Comparison of ENCODE assay signal across 23 cellular contexts in genomic region chr3:191401775-191402357, GRCh38. TPM values are rescaled to one million over a fixed set of nuclear protein-coding genes. Genes with fewer than 3 reads are reported as not detected.
"Had no signal": no experiment of that assay in that cellular context is flagged by ENCODE, and none has a peak within 500 bp of the region (broad histone marks: within the 10 kb centered on the region; RNA-seq: fewer than 3 reads in every experiment).

No MANE protein-coding gene starts in this region.

- H3K4me3 ChIP-seq: adrenal gland, breast epithelium, gastrocnemius medialis, left ventricle myocardium inferior, thoracic aorta had no signal

- H3K9me3 ChIP-seq: adrenal gland, breast epithelium, gastrocnemius medialis, left ventricle myocardium inferior, thoracic aorta had no signal

- ATAC-seq: esophagus mucosa; gastrocnemius medialis; stimulated activated naive B cell treated with anti-CD40 and anti-IgM and Interleukin-4, amounts not matched to agents 10 μg/mL and 1 μg/mL and 100 μg/mL, for 72 hours had no signal

- DNase-seq: activated CD4-positive, alpha-beta T cell treated with anti-CD3 and anti-CD28 coated beads for 1 hour; activated CD8-positive, alpha-beta memory T cell treated with anti-CD3 and anti-CD28 coated beads for 24 hours; activated CD8-positive, alpha-beta memory T cell treated with anti-CD3 and anti-CD28 coated beads, Interleukin-2, amount 50 U/mL, for 48 hours; activated gamma-delta T cell; adrenal gland; cerebellar nuclear complex; cortex of kidney; effector CD4-positive, alpha-beta T cell; gastrocnemius medialis; head of caudate nucleus; left ventricle myocardium inferior; occipital lobe; posterior cingulate gyrus; retina; stimulated activated naive B cell treated with anti-CD40 and anti-IgM and Interleukin-4, amounts not matched to agents 10 μg/mL and 1 μg/mL and 100 μg/mL, for 72 hours had no signal

- H3K4me1 ChIP-seq: adrenal gland, breast epithelium, gastrocnemius medialis, left ventricle myocardium inferior had no signal

- H3K36me3 ChIP-seq: adrenal gland, breast epithelium, thoracic aorta had no signal

- H3K27ac ChIP-seq: adrenal gland, breast epithelium, gastrocnemius medialis, left ventricle myocardium inferior, thoracic aorta, VCaP had no signal

- H3K27me3 ChIP-seq: adrenal gland, breast epithelium, gastrocnemius medialis had no signal

RNA-seq across cellular contexts. Expression of gene PYDC2, which starts 59.1 kb away (rescaled TPM):
- total RNA-seq: astrocyte, breast epithelium, esophagus mucosa, gastrocnemius medialis, kidney epithelial cell, left ventricle myocardium inferior, myocyte, occipital lobe, thoracic aorta, ureter had no signal
